12 cellular contexts compared by ENCODE assay signal in the genomic region with DNA sequence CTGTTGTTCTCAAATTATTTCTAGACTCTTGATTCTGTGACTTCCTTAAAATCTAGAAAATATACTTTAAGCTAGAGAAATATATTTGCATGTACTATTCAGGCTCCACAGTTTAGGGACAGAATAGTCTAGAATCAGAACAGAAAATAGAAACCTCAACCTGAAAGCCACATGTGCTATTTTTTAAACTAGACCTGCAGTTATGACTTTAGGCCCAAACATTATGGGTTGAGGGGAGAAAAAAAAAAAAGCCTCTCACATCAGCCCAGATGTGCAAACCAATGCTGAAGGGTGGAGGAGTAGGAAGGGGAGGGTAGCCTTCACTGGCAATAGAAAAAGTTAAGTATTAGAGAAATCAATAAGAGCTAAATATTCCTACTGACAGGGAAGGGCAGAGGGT. TPM values are rescaled to one million over a fixed set of nuclear protein-coding genes. Genes with fewer than 3 reads are reported as not detected.
DNase-seq lines count a peak whose midpoint lies in the region; ATAC-seq and TF ChIP-seq lines count a peak whose summit lies in the region.
"Had no signal": no experiment of that assay in that cellular context is flagged by ENCODE, and none has a peak within 500 bp of the region (broad histone marks: within the 10 kb centered on the region; RNA-seq: fewer than 3 reads in every experiment).

No MANE protein-coding gene starts in this region.

- intact Hi-C loops in MCF 10A (cut with micrococcal nuclease), result no loop called here
- intact Hi-C loops in mammary epithelial cell (cut with micrococcal nuclease), result no loop called here
- intact Hi-C loops in activated naive CD4-positive, alpha-beta T cell treated with anti-CD3 and anti-CD28 coated beads for 36 hours (cut with micrococcal nuclease), result no loop called here

- H3K27ac Mint-ChIP-seq in MCF 10A (ENCODE audit: low read depth, unreplicated experiment), result peak overlapping the region; percentile 87
- no peak overlapping the region for H3K27ac Mint-ChIP-seq in chondrocyte (ENCODE audit: unreplicated experiment)
- H3K27ac Mint-ChIP-seq in neural progenitor cell, result no peak overlapping the region
- H3K27ac Mint-ChIP-seq in activated naive CD4-positive, alpha-beta T cell treated with anti-CD3 and anti-CD28 coated beads for 36 hours, result no peak overlapping the region

- H3K4me3 Mint-ChIP-seq in MCF 10A (ENCODE audit: unreplicated experiment) (no peak overlapping the region), chondrocyte (ENCODE audit: unreplicated experiment) (no peak overlapping the region), neural progenitor cell (no peak overlapping the region)
- no peak overlapping the region for H3K4me3 Mint-ChIP-seq in activated naive CD4-positive, alpha-beta T cell treated with anti-CD3 and anti-CD28 coated beads for 36 hours

- H3K4me1 Mint-ChIP-seq in MCF 10A (ENCODE audit: insufficient read depth, unreplicated experiment) (peaks cover 51% of the 10 kb centered on the region), chondrocyte (ENCODE audit: low read depth) (peaks cover 46% of the 10 kb centered on the region), neural progenitor cell (peaks cover 12% of the 10 kb centered on the region)
- H3K4me1 Mint-ChIP-seq in activated naive CD4-positive, alpha-beta T cell treated with anti-CD3 and anti-CD28 coated beads for 36 hours (ENCODE audit: low read depth), result peaks cover 17% of the 10 kb centered on the region

- H3K4me1 ChIP-seq in mammary epithelial cell (ENCODE audit: insufficient read depth, low read length) (peaks cover 27% of the 10 kb centered on the region), neural progenitor cell (no peaks in the 10 kb centered on the region)

- H3K36me3 Mint-ChIP-seq in MCF 10A (ENCODE audit: insufficient read depth, unreplicated experiment) (peaks cover 21% of the 10 kb centered on the region), chondrocyte (ENCODE audit: low read depth) (peaks cover 5% of the 10 kb centered on the region), neural progenitor cell (peaks cover 2% of the 10 kb centered on the region)
- peaks cover 7% of the 10 kb centered on the region for H3K36me3 Mint-ChIP-seq in activated naive CD4-positive, alpha-beta T cell treated with anti-CD3 and anti-CD28 coated beads for 36 hours (ENCODE audit: low read depth)

- CTCF ChIA-PET in MCF 10A (lab: Yijun Ruan, JAX) (interaction anchor here (0.6 to 1.2 kb wide), 2 partner anchors 10 to 1303 kb away, joined by 3 to 5 read pairs; no protein-coding TSS in a partner anchor), mammary epithelial cell (lab: Charles Lee; ENCODE audit: low non-redundant PET) (no interaction called here)
- CTCF ChIA-PET in activated naive CD4-positive, alpha-beta T cell treated with anti-CD3 and anti-CD28 coated beads for 36 hours (lab: Charles Lee), result interaction anchor here (0.7 kb wide), 1 partner anchor 791 kb away, joined by 5 read pairs; no protein-coding TSS in a partner anchor

- peaks cover 23% of the 10 kb centered on the region for H3K36me3 ChIP-seq in mammary epithelial cell (ENCODE audit: insufficient read depth, low read length)
- no peaks in the 10 kb centered on the region for H3K36me3 ChIP-seq in neural progenitor cell
- H3K36me3 ChIP-seq: upper lobe of right lung had no signal

- no peaks in the 10 kb centered on the region for H3K27me3 ChIP-seq in mammary epithelial cell (ENCODE audit: insufficient read depth, low read length)
- H3K27me3 ChIP-seq in neural progenitor cell, result no peaks in the 10 kb centered on the region
- H3K27me3 ChIP-seq: upper lobe of right lung had no signal

- H3K4me3 ChIP-seq in mammary epithelial cell (replicated peaks in 1 of 3; ENCODE audit: insufficient read depth in 1 of 3, low read depth in 2 of 3, low read length in 3 of 3) (no peak overlapping the region), neural progenitor cell (no peak overlapping the region)
- H3K4me3 ChIP-seq: upper lobe of right lung had no signal

- BruUV-seq in MCF 10A (replicated peaks; lab: Mats Ljungman, UMichigan) (no TSS peak), mammary epithelial cell (replicated peaks; lab: Mats Ljungman, UMichigan) (no TSS peak)

- peaks cover 3% of the 10 kb centered on the region for H3F3A ChIP-seq in neural progenitor cell (ENCODE audit: low read depth)

- no peak for DNase-seq in MCF 10A (ENCODE audit: unreplicated experiment)
- DNase-seq in mammary epithelial cell, result no peak
- no peak for DNase-seq in chondrocyte (ENCODE audit: low spot score)
- DNase-seq in neural progenitor cell (ENCODE audit: low spot score), result no peak
- DNase-seq in activated naive CD4-positive, alpha-beta T cell treated with anti-CD3 and anti-CD28 coated beads for 36 hours, result no peak
- DNase-seq in NCI-H774 (lab: John Stamatoyannopoulos, UW), result no peak
- DNase-seq: GDM1, NCI-H510A treated with DMSO at 0.1 percent for 48 hours, SW 1271, upper lobe of right lung had no signal

- H3K27ac ChIP-seq in mammary epithelial cell (ENCODE audit: insufficient read depth, low read depth, low read length) (no peak overlapping the region), neural progenitor cell (no peak overlapping the region)
- H3K27ac ChIP-seq: upper lobe of right lung had no signal

- peak; percentile 41 for ATAC-seq in HG02571 (IDR thresholded peaks at IDR 0.05; ENCODE audit: unreplicated experiment)
- ATAC-seq in HG03442 (IDR thresholded peaks at IDR 0.05; ENCODE audit: unreplicated experiment), result peak; percentile 37
- ATAC-seq: upper lobe of right lung had no signal

- dilution Hi-C loops in mammary epithelial cell (cut with HindIII; ENCODE audit: low sequenced_read_pairs), result no loop called here

- TF ChIP-seq CTCF in MCF 10A (IDR thresholded peaks at IDR 0.05; ENCODE audit: unreplicated experiment), result no peak
- TF ChIP-seq CTCF in mammary epithelial cell (conservative IDR thresholded peaks at IDR 0.05 in 1 of 2, IDR thresholded peaks at IDR 0.05 in 1 of 2; ENCODE audit: extremely low read depth in 1 of 2, insufficient read depth in 1 of 2, low read depth in 1 of 2, low read length in 2 of 2), result no peak
- TF ChIP-seq CTCF in chondrocyte (IDR thresholded peaks at IDR 0.05), result no peak
- TF ChIP-seq CTCF in neural progenitor cell (IDR thresholded peaks at IDR 0.05), result no peak

- no peaks in the 10 kb centered on the region for H3K27me3 Mint-ChIP-seq in MCF 10A (ENCODE audit: insufficient read depth, unreplicated experiment)
- no peaks in the 10 kb centered on the region for H3K27me3 Mint-ChIP-seq in chondrocyte (ENCODE audit: low read depth)
- peaks cover 9% of the 10 kb centered on the region for H3K27me3 Mint-ChIP-seq in neural progenitor cell (ENCODE audit: insufficient read depth, low read depth)
- no peaks in the 10 kb centered on the region for H3K27me3 Mint-ChIP-seq in activated naive CD4-positive, alpha-beta T cell treated with anti-CD3 and anti-CD28 coated beads for 36 hours (ENCODE audit: low read depth)

- no peak overlapping the region for H3K4me2 ChIP-seq in mammary epithelial cell (ENCODE audit: insufficient read depth, low read depth, low read length)
- no peak overlapping the region for H3K4me2 ChIP-seq in neural progenitor cell

- POLR2A ChIA-PET in MCF 10A (lab: Yijun Ruan, JAX), result interaction anchor here (0.5 to 3.5 kb wide), 12 partner anchors 7 to 155 kb away, joined by 3 to 43 read pairs (median 4); partner anchors contain the start of gene ELL2

- peaks cover 96% of the 10 kb centered on the region for H3K79me2 ChIP-seq in mammary epithelial cell (ENCODE audit: insufficient read depth, low read length)
- no peaks in the 10 kb centered on the region for H3K79me2 ChIP-seq in neural progenitor cell (ENCODE audit: low read depth)

- in situ Hi-C loops in mammary epithelial cell (cut with MboI; ENCODE audit: low sequenced_read_pairs in 2 of 2), result no loop called here

- H2AFZ ChIP-seq in mammary epithelial cell (ENCODE audit: low read depth, low read length) (no peak overlapping the region), neural progenitor cell (replicated peaks) (no peak overlapping the region)

- H3K9ac ChIP-seq in mammary epithelial cell (ENCODE audit: insufficient read depth, low read length) (no peak overlapping the region), neural progenitor cell (no peak overlapping the region)

- H4K20me1 ChIP-seq in mammary epithelial cell (ENCODE audit: insufficient read depth, low read length), result peaks cover 10% of the 10 kb centered on the region
- no peaks in the 10 kb centered on the region for H4K20me1 ChIP-seq in neural progenitor cell (ENCODE audit: low read depth)

- H3K9me3 ChIP-seq in mammary epithelial cell (replicated peaks; ENCODE audit: insufficient read depth, low read length), result no peaks in the 10 kb centered on the region
- H3K9me3 ChIP-seq in neural progenitor cell (ENCODE audit: low read depth), result no peaks in the 10 kb centered on the region
- H3K9me3 ChIP-seq: upper lobe of right lung had no signal

- no peaks in the 10 kb centered on the region for H3K9me3 Mint-ChIP-seq in MCF 10A (ENCODE audit: unreplicated experiment)
- no peaks in the 10 kb centered on the region for H3K9me3 Mint-ChIP-seq in chondrocyte (ENCODE audit: low read depth)
- H3K9me3 Mint-ChIP-seq in neural progenitor cell, result no peaks in the 10 kb centered on the region
- no peaks in the 10 kb centered on the region for H3K9me3 Mint-ChIP-seq in activated naive CD4-positive, alpha-beta T cell treated with anti-CD3 and anti-CD28 coated beads for 36 hours

RNA-seq across cellular contexts. Expression of gene ELL2, which starts 35.7 kb away (rescaled TPM):
- 144 and 147 TPM in 2 replicates for total RNA-seq in MCF 10A (2022)
- total RNA-seq in mammary epithelial cell, result 100 to 1,000 TPM; 161 to 277 TPM
- polyA plus RNA-seq in mammary epithelial cell, result 61.3 TPM
- polyA minus RNA-seq in mammary epithelial cell, result 74.3 TPM
- 51.7 to 83.8 TPM (median 59.3 TPM) in 3 replicates for total RNA-seq in chondrocyte
- 9.3 and 14.2 TPM in 2 replicates for total RNA-seq in neural progenitor cell (ENCODE audit: low replicate concordance)
- 10 to 100 TPM; 75.0 to 78.6 TPM for total RNA-seq in activated naive CD4-positive, alpha-beta T cell treated with anti-CD3 and anti-CD28 coated beads for 36 hours
